2 cellular contexts compared by ENCODE assay signal in the genomic region with DNA sequence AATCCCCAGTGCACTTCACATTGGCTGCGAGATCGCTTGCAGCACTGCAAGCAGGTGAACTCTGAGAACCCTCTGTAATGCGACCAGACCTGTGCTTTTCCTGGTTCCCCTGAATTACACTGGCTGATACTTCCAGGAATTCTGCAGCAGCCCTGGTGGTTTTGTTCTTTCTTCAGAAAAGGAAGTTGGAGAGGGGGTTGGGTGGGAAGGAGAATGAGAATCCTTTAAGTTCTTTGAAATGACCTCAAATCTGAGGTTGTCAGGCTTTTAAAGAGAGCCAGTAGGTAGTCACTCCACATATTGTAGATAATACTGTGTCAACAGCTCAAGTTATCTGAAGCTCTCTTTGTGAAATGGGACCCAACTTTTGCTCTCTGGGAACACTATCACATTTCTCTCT.
TF ChIP-seq lines count a peak whose summit lies in the region.

No MANE protein-coding gene starts in this region.

TF ChIP-seq in K562, 482 proteins besides CTCF, POLR2A, EP300 and RAD21 (continued from another document):
- TF ChIP-seq RCOR1 (IDR thresholded peaks at IDR 0.05; ENCODE audit: borderline replicate concordance in 1 of 2, low read depth in 2 of 2, low read length in 2 of 2) (peak in 1 of 2 experiments; percentile 88; a peak in 2 of 4 replicates), ATF7 (IDR thresholded peaks at IDR 0.05) (0 out of 2 replicates have a peak, but pooled peaks have one; percentile 34), SRSF1 (IDR thresholded peaks at IDR 0.05; ENCODE audit: low read depth, low read length) (no peak), SOX6 (IDR thresholded peaks at IDR 0.05) (peak; percentile 84; the same call in 1 of the 2 replicates), TEAD4 (IDR thresholded peaks at IDR 0.05; ENCODE audit: low read length) (peak; percentile 31; the same call in 1 of the 2 replicates), TEAD4 (CRISPR knock-in tag; IDR thresholded peaks at IDR 0.05; ENCODE audit: borderline replicate concordance) (no peak), ARID1B (IDR thresholded peaks at IDR 0.05) (peak; percentile 36; the same call in 1 of the 2 replicates), SMAD1 (IDR thresholded peaks at IDR 0.05; ENCODE audit: low read depth, low read length, partially characterized antibody) (no peak), MYBL2 (IDR thresholded peaks at IDR 0.05; ENCODE audit: low read depth) (no peak), MYBL2 (CRISPR knock-in tag; IDR thresholded peaks at IDR 0.05; ENCODE audit: borderline replicate concordance) (no peak), ZNF146 (CRISPR knock-in tag; IDR thresholded peaks at IDR 0.05; ENCODE audit: unreplicated experiment) (no peak), HDAC1 (IDR thresholded peaks at IDR 0.05) (peak in 1 of 2 experiments; percentile 49; a peak in 1 of 4 replicates), TCF3 (CRISPR knock-in tag; IDR thresholded peaks at IDR 0.05) (peak; percentile 11; the same call in 1 of the 2 replicates), BMI1 (IDR thresholded peaks at IDR 0.05; ENCODE audit: low read length) (no peak), BRF1 (IDR thresholded peaks at IDR 0.05; ENCODE audit: borderline replicate concordance, extremely low read depth, insufficient read length) (no peak), HDAC2 (IDR thresholded peaks at IDR 0.05) (peak; percentile 64), RBBP5 (IDR thresholded peaks at IDR 0.05; ENCODE audit: borderline replicate concordance, insufficient read depth, low read length, poor library complexity, severe bottlenecking) (no peak), ZNF3 (CRISPR knock-in tag; IDR thresholded peaks at IDR 0.05) (no peak), KDM1A (IDR thresholded peaks at IDR 0.05) (peak; percentile 51 to 67; a peak in 1 of 4 replicates)
- TF ChIP-seq, protein P1, sequence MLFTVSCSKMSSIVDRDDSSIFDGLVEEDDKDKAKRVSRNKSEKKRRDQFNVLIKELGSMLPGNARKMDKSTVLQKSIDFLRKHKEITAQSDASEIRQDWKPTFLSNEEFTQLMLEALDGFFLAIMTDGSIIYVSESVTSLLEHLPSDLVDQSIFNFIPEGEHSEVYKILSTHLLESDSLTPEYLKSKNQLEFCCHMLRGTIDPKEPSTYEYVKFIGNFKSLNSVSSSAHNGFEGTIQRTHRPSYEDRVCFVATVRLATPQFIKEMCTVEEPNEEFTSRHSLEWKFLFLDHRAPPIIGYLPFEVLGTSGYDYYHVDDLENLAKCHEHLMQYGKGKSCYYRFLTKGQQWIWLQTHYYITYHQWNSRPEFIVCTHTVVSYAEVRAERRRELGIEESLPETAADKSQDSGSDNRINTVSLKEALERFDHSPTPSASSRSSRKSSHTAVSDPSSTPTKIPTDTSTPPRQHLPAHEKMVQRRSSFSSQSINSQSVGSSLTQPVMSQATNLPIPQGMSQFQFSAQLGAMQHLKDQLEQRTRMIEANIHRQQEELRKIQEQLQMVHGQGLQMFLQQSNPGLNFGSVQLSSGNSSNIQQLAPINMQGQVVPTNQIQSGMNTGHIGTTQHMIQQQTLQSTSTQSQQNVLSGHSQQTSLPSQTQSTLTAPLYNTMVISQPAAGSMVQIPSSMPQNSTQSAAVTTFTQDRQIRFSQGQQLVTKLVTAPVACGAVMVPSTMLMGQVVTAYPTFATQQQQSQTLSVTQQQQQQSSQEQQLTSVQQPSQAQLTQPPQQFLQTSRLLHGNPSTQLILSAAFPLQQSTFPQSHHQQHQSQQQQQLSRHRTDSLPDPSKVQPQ (CRISPR knock-in tag; IDR thresholded peaks at IDR 0.05; ENCODE audit: borderline replicate concordance): no peak
- TF ChIP-seq, protein P2, sequence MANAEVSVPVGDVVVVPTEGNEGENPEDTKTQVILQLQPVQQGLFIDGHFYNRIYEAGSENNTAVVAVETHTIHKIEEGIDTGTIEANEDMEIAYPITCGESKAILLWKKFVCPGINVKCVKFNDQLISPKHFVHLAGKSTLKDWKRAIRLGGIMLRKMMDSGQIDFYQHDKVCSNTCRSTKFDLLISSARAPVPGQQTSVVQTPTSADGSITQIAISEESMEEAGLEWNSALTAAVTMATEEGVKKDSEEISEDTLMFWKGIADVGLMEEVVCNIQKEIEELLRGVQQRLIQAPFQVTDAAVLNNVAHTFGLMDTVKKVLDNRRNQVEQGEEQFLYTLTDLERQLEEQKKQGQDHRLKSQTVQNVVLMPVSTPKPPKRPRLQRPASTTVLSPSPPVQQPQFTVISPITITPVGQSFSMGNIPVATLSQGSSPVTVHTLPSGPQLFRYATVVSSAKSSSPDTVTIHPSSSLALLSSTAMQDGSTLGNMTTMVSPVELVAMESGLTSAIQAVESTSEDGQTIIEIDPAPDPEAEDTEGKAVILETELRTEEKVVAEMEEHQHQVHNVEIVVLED (CRISPR knock-in tag; IDR thresholded peaks at IDR 0.05): no peak
- TF ChIP-seq, protein P3, sequence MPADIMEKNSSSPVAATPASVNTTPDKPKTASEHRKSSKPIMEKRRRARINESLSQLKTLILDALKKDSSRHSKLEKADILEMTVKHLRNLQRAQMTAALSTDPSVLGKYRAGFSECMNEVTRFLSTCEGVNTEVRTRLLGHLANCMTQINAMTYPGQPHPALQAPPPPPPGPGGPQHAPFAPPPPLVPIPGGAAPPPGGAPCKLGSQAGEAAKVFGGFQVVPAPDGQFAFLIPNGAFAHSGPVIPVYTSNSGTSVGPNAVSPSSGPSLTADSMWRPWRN (IDR thresholded peaks at IDR 0.05; ENCODE audit: low read depth): peak; percentile 70
- TF ChIP-seq, protein P4, sequence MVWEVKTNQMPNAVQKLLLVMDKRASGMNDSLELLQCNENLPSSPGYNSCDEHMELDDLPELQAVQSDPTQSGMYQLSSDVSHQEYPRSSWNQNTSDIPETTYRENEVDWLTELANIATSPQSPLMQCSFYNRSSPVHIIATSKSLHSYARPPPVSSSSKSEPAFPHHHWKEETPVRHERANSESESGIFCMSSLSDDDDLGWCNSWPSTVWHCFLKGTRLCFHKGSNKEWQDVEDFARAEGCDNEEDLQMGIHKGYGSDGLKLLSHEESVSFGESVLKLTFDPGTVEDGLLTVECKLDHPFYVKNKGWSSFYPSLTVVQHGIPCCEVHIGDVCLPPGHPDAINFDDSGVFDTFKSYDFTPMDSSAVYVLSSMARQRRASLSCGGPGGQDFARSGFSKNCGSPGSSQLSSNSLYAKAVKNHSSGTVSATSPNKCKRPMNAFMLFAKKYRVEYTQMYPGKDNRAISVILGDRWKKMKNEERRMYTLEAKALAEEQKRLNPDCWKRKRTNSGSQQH (CRISPR knock-in tag; IDR thresholded peaks at IDR 0.05): no peak

TF ChIP-seq in HepG2, 621 proteins besides CTCF, POLR2A, EP300 and RAD21 (continued from another document):
- TF ChIP-seq, protein P5, sequence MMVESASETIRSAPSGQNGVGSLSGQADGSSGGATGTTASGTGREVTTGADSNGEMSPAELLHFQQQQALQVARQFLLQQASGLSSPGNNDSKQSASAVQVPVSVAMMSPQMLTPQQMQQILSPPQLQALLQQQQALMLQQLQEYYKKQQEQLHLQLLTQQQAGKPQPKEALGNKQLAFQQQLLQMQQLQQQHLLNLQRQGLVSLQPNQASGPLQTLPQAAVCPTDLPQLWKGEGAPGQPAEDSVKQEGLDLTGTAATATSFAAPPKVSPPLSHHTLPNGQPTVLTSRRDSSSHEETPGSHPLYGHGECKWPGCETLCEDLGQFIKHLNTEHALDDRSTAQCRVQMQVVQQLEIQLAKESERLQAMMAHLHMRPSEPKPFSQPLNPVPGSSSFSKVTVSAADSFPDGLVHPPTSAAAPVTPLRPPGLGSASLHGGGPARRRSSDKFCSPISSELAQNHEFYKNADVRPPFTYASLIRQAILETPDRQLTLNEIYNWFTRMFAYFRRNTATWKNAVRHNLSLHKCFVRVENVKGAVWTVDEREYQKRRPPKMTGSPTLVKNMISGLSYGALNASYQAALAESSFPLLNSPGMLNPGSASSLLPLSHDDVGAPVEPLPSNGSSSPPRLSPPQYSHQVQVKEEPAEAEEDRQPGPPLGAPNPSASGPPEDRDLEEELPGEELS (CRISPR knock-in tag; IDR thresholded peaks at IDR 0.05): no peak
- TF ChIP-seq FOXA3 (CRISPR knock-in tag; IDR thresholded peaks at IDR 0.05) (peak; percentile 20; the same call in 1 of the 2 replicates), BRD4 (CRISPR knock-in tag; IDR thresholded peaks at IDR 0.05) (no peak), CENPX (CRISPR knock-in tag; IDR thresholded peaks at IDR 0.05) (no peak), PAX8 (CRISPR knock-in tag; IDR thresholded peaks at IDR 0.05; ENCODE audit: borderline replicate concordance) (no peak), MLLT10 (CRISPR knock-in tag; IDR thresholded peaks at IDR 0.05) (no peak)
- TF ChIP-seq, protein P6, sequence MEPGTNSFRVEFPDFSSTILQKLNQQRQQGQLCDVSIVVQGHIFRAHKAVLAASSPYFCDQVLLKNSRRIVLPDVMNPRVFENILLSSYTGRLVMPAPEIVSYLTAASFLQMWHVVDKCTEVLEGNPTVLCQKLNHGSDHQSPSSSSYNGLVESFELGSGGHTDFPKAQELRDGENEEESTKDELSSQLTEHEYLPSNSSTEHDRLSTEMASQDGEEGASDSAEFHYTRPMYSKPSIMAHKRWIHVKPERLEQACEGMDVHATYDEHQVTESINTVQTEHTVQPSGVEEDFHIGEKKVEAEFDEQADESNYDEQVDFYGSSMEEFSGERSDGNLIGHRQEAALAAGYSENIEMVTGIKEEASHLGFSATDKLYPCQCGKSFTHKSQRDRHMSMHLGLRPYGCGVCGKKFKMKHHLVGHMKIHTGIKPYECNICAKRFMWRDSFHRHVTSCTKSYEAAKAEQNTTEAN (CRISPR knock-in tag; conservative IDR thresholded peaks at IDR 0.05): no peak
